Comparison of ENCODE assay signal across 29 cellular contexts in the genomic region with DNA sequence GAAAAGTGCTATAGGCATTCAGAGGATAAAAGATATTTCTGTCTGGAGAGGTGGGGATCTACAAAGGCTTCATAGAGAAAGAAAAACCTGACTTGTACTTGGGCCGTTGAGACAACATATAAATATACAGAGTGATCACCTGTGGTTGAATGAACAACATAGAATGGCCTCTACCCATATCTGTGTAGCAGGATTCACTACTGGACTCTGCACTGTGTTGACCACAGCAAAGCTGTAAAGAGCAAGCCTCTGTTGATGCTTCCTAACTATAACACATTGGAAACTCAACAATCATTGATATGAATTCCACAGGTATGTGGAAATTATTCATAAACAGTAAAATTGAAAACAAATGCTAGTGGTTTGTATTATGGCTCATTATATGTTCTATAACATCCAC. TPM values are rescaled to one million over a fixed set of nuclear protein-coding genes. Genes with fewer than 3 reads are reported as not detected.
A peak's percentile ranks its signal among the peaks of the same experiment; 100 is the strongest.
DNase-seq lines count a peak whose midpoint lies in the region; ATAC-seq, FAIRE-seq and TF ChIP-seq lines count a peak whose summit lies in the region.
"Had no signal": no experiment of that assay in that cellular context is flagged by ENCODE, and none has a peak within 500 bp of the region (broad histone marks: within the 10 kb centered on the region; RNA-seq: fewer than 3 reads in every experiment).

No MANE protein-coding gene starts in this region.

- H3K4me2 ChIP-seq in HepG2 (ENCODE audit: low read depth, low read length) = peak overlapping the region; percentile 3; the same call in 1 of the 2 replicates
- H3K4me2 ChIP-seq: A549; BLaER1; BLaER1 treated with 17β-estradiol and CSF1 and Interleukin-3, amounts not matched to agents 10 nM and 100 nM had no signal

- TF ChIP-seq POLR2A in HepG2 (IDR thresholded peaks at IDR 0.05; ENCODE audit: insufficient read depth in 1 of 2, low read depth in 2 of 2, low read length in 2 of 2) (no peak), right lobe of liver (IDR thresholded peaks at IDR 0.05) (no peak)

- WGBS in HepG2 (ENCODE audit: low lambda C conversion rate) = 12% methylated on average over 1 of the region's 1 CpG
- 80% methylated on average over 1 of the region's 1 CpG for WGBS in right lobe of liver (ENCODE audit: insufficient coverage, low coverage, low lambda C conversion rate, missing lambda C conversion rate)

- no peak for TF ChIP-seq EP300 in HepG2 (IDR thresholded peaks at IDR 0.05; ENCODE audit: low read depth in 2 of 2, low read length in 2 of 2)
- no peak for TF ChIP-seq EP300 in HepG2 (CRISPR knock-in tag; IDR thresholded peaks at IDR 0.05; ENCODE audit: borderline replicate concordance)

- peak; percentile 54 for FAIRE-seq in HepG2 (lab: Jason Lieb, UNC)
- FAIRE-seq: A204.1, A549, D721Med had no signal

- POLR2A ChIA-PET in HepG2 (lab: Yijun Ruan, JAX) = no interaction called here

- no peak overlapping the region for H2AFZ ChIP-seq in HepG2 (ENCODE audit: low read length)

- DNase-seq in HepG2 (ENCODE audit: low spot score) (peak; percentile 56), right lobe of liver (no peak)
- DNase-seq: 8988T; ACHN; AML-193; BE2C; C1 segment of cervical spinal cord; Caco-2; Calu3; CD4-positive, alpha-beta memory T cell; CD4-positive, alpha-beta T cell; CD4-positive, CD25-positive, alpha-beta regulatory T cell; CD8-positive, alpha-beta memory T cell; CD8-positive, alpha-beta T cell; COR-L47; DMS 273 treated with DMSO at 0.1 percent for 48 hours; DMS153; DMS53; DMS79; DMS79 treated with DMSO at 0.1 percent for 48 hours; DND-41; EL had no signal

- no peak overlapping the region for H3K9ac ChIP-seq in HepG2 (ENCODE audit: insufficient read depth, low read depth, low read length)
- H3K9ac ChIP-seq: BLaER1; BLaER1 treated with 17β-estradiol and CSF1 and Interleukin-3, amounts not matched to agents 10 nM and 100 nM had no signal

- intact Hi-C loops in HepG2 (cut with micrococcal nuclease; ENCODE audit: unreplicated experiment) (no loop called here), right lobe of liver (cut with DNase I) (no loop called here)

- no peak overlapping the region for H3K27ac ChIP-seq in HepG2 (ENCODE audit: extremely low read length, insufficient read depth, low read length)
- H3K27ac ChIP-seq in right lobe of liver = no peak overlapping the region
- H3K27ac ChIP-seq: 22Rv1; A549; BLaER1; BLaER1 treated with 17β-estradiol and CSF1 and Interleukin-3, amounts not matched to agents 10 nM and 100 nM; C4-2B had no signal

- BruUV-seq in HepG2 (replicated peaks; lab: Mats Ljungman, UMichigan) = no TSS peak

- no peaks in the 10 kb centered on the region for H3K27me3 ChIP-seq in HepG2 (ENCODE audit: control insufficient read depth in 1 of 2, insufficient read depth in 2 of 2, low read length in 2 of 2)
- H3K27me3 ChIP-seq in right lobe of liver = no peaks in the 10 kb centered on the region
- H3K27me3 ChIP-seq: BE2C; BLaER1; BLaER1 treated with 17β-estradiol and CSF1 and Interleukin-3, amounts not matched to agents 10 nM and 100 nM had no signal

- TF ChIP-seq CTCF in HepG2 (CRISPR knock-in tag; IDR thresholded peaks at IDR 0.05) = no peak
- TF ChIP-seq CTCF in right lobe of liver (IDR thresholded peaks at IDR 0.05) = no peak

- H3K9me3 ChIP-seq in HepG2 (ENCODE audit: low read length) (no peaks in the 10 kb centered on the region), right lobe of liver (no peaks in the 10 kb centered on the region)
- H3K9me3 ChIP-seq: A549, Caco-2 had no signal

- ATAC-seq in HepG2 (peak; percentile 96), right lobe of liver (no peak)
- ATAC-seq: A549; CD8-positive, alpha-beta T cell had no signal

- CTCF ChIA-PET in HepG2 (lab: Yijun Ruan, JAX; ENCODE audit: low intra/inter-chr PET ratio, low total read pairs) = no interaction called here

- H4K20me1 ChIP-seq in HepG2 (ENCODE audit: insufficient read depth, low read length) = no peaks in the 10 kb centered on the region
- H4K20me1 ChIP-seq: BLaER1; BLaER1 treated with 17β-estradiol and CSF1 and Interleukin-3, amounts not matched to agents 10 nM and 100 nM had no signal

- no peak overlapping the region for H3K4me3 ChIP-seq in HepG2 (replicated peaks in 1 of 3; ENCODE audit: insufficient read depth in 1 of 3, low read depth in 2 of 3, low read length in 3 of 3)
- no peak overlapping the region for H3K4me3 ChIP-seq in right lobe of liver
- H3K4me3 ChIP-seq: A549; BLaER1; BLaER1 treated with 17β-estradiol and CSF1 and Interleukin-3, amounts not matched to agents 10 nM and 100 nM had no signal

- no peaks in the 10 kb centered on the region for H3K36me3 ChIP-seq in HepG2 (replicated peaks in 1 of 2; ENCODE audit: control insufficient read depth in 1 of 2, insufficient read depth in 2 of 2, low read length in 2 of 2)
- no peaks in the 10 kb centered on the region for H3K36me3 ChIP-seq in right lobe of liver
- H3K36me3 ChIP-seq: BE2C; BLaER1; BLaER1 treated with 17β-estradiol and CSF1 and Interleukin-3, amounts not matched to agents 10 nM and 100 nM had no signal

- H3K79me2 ChIP-seq in HepG2 (ENCODE audit: insufficient read depth, low read length) = no peaks in the 10 kb centered on the region

- in situ Hi-C loops in HepG2 (cut with HindIII; ENCODE audit: extremely low pct_ligation_motif_present, low pct_unique_long_range_greater_than_20kb) = no loop called here

- TF ChIP-seq RAD21 in HepG2 (CRISPR knock-in tag; IDR thresholded peaks at IDR 0.05) = no peak

- H3K4me1 ChIP-seq in HepG2 (ENCODE audit: insufficient read depth, low read length) = peaks cover 32% of the 10 kb centered on the region
- H3K4me1 ChIP-seq in right lobe of liver = no peaks in the 10 kb centered on the region
- H3K4me1 ChIP-seq: A549, BE2C, Caco-2 had no signal

TF ChIP-seq in HepG2, 621 proteins besides CTCF, POLR2A, EP300 and RAD21 (continues in another document):
- TF ChIP-seq, protein P1, sequence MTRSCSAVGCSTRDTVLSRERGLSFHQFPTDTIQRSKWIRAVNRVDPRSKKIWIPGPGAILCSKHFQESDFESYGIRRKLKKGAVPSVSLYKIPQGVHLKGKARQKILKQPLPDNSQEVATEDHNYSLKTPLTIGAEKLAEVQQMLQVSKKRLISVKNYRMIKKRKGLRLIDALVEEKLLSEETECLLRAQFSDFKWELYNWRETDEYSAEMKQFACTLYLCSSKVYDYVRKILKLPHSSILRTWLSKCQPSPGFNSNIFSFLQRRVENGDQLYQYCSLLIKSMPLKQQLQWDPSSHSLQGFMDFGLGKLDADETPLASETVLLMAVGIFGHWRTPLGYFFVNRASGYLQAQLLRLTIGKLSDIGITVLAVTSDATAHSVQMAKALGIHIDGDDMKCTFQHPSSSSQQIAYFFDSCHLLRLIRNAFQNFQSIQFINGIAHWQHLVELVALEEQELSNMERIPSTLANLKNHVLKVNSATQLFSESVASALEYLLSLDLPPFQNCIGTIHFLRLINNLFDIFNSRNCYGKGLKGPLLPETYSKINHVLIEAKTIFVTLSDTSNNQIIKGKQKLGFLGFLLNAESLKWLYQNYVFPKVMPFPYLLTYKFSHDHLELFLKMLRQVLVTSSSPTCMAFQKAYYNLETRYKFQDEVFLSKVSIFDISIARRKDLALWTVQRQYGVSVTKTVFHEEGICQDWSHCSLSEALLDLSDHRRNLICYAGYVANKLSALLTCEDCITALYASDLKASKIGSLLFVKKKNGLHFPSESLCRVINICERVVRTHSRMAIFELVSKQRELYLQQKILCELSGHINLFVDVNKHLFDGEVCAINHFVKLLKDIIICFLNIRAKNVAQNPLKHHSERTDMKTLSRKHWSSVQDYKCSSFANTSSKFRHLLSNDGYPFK (CRISPR knock-in tag; IDR thresholded peaks at IDR 0.05; ENCODE audit: borderline replicate concordance) = no peak
- no peak for TF ChIP-seq TGIF2 (CRISPR knock-in tag; IDR thresholded peaks at IDR 0.05)

RNA-seq across cellular contexts. Expression of gene LPP, which starts 19.1 kb away (rescaled TPM):
- total RNA-seq in HepG2 (2016; rRNA removed; fragmentation: Illumina TruSeq; extraction: Trizol) (29.9 and 41.6 TPM in 2 replicates), right lobe of liver (10 to 100 TPM; 41.5 to 90.5 (median 69.5) TPM)
- 20.1 and 20.2 TPM in 2 replicates for total RNA-seq in HepG2 (2016; cell fraction: cytosol; rRNA removed; fragmentation: Illumina TruSeq; extraction: Trizol; ENCODE audit: low read depth)
- 30.3 and 35.3 TPM in 2 replicates for total RNA-seq in HepG2 (2016; cell fraction: insoluble cytoplasmic fraction; rRNA removed; fragmentation: Illumina TruSeq; extraction: Trizol)
- total RNA-seq in HepG2 (2016; cell fraction: membrane; rRNA removed; fragmentation: Illumina TruSeq; extraction: Trizol) = 13.3 and 13.4 TPM in 2 replicates
- total RNA-seq in HepG2 (2016; cell fraction: nucleus; rRNA removed; fragmentation: Illumina TruSeq; extraction: Trizol) = 76.6 and 77.0 TPM in 2 replicates
- polyA plus RNA-seq in HepG2 (2011; rRNA removed) = 16.7 and 19.2 TPM in 2 replicates
- polyA plus RNA-seq in HepG2 (2011; cell fraction: cytosol; rRNA removed) = 7.7 and 13.4 TPM in 2 replicates
- 34.6 and 62.8 TPM in 2 replicates for polyA plus RNA-seq in HepG2 (2011; cell fraction: nucleus; rRNA removed)
- polyA plus RNA-seq in HepG2 (2012) = 12.1 and 15.6 TPM in 2 replicates
- 1.5 TPM in 2 replicates for polyA plus RNA-seq in HepG2 (2016; cell fraction: cytosol; fragmentation: Illumina TruSeq; extraction: Trizol; ENCODE audit: low read depth)
- polyA plus RNA-seq in HepG2 (2016; cell fraction: insoluble cytoplasmic fraction; fragmentation: Illumina TruSeq; extraction: Trizol; ENCODE audit: low read depth) = 13.0 and 13.3 TPM in 2 replicates
- polyA plus RNA-seq in HepG2 (2016; cell fraction: membrane; fragmentation: Illumina TruSeq; extraction: Trizol; ENCODE audit: low read depth) = 2.0 and 2.4 TPM in 2 replicates
- polyA plus RNA-seq in HepG2 (2016; cell fraction: nucleus; fragmentation: Illumina TruSeq; extraction: Trizol; ENCODE audit: insufficient read depth, low read depth) = 12.5 and 14.2 TPM in 2 replicates
- polyA minus RNA-seq in HepG2 (2011; rRNA and poly(A)+ RNA removed; ENCODE audit: low replicate concordance) = 288 and 335 TPM in 2 replicates
- 45.9 and 54.2 TPM in 2 replicates for polyA minus RNA-seq in HepG2 (2011; cell fraction: cytosol; rRNA and poly(A)+ RNA removed)
- polyA minus RNA-seq in HepG2 (2011; cell fraction: nucleus; rRNA and poly(A)+ RNA removed) = 159 and 195 TPM in 2 replicates
